In the genomic region with DNA sequence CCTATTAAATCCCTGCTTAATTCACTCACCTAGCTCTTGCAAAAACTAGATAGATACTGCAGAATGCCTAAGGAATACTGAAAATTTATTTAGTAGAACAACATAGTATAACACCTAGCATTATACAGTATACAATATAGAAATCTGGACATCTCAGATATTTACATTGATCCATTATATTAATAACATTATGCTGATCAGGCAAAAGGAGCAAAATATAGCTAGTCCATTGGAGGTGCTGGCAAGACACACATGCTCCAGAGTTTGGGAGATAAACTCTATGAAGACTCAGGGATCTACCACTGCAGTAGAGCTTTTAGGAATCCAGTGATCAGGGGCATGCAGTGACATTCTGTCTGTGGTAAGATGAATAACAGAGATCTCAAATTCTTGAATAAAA, we compare ENCODE assay signal across 23 cellular contexts.
"Had no signal": no experiment of that assay in that cellular context is flagged by ENCODE, and none has a peak within 500 bp of the region (broad histone marks: within the 10 kb centered on the region; RNA-seq: fewer than 3 reads in every experiment).

No MANE protein-coding gene starts in this region.

- H3K4me1 ChIP-seq: esophagus muscularis mucosa, foreskin keratinocyte, gastroesophageal sphincter, heart left ventricle, left lung, lower lobe of right lung had no signal

- H3K36me3 ChIP-seq: esophagus muscularis mucosa, gastroesophageal sphincter, heart left ventricle, left lung, lower lobe of right lung had no signal

- H2AFZ ChIP-seq: hepatocyte had no signal

- H3K79me2 ChIP-seq: hepatocyte had no signal

- H3K4me3 ChIP-seq: coronary artery, dorsolateral prefrontal cortex, esophagus muscularis mucosa, gastroesophageal sphincter, heart left ventricle, hepatocyte, left lung, lower lobe of right lung had no signal

- H3K9me3 ChIP-seq: esophagus muscularis mucosa, gastroesophageal sphincter, lower lobe of right lung had no signal

- H3K4me2 ChIP-seq: hepatocyte had no signal

- FAIRE-seq: colon, endothelial cell of umbilical vein had no signal

- H3K27ac ChIP-seq: coronary artery, dorsolateral prefrontal cortex, esophagus muscularis mucosa, foreskin keratinocyte, gastroesophageal sphincter, heart left ventricle, hepatocyte, left lung, lower lobe of right lung had no signal

- ATAC-seq: foreskin keratinocyte, gastroesophageal sphincter, heart left ventricle, left cardiac atrium, left lung, left ventricle myocardium superior, lower lobe of right lung had no signal

- H3K27me3 ChIP-seq: esophagus muscularis mucosa, gastroesophageal sphincter, heart left ventricle, hepatocyte, left lung had no signal

- DNase-seq: dermis blood vessel endothelial cell; dorsolateral prefrontal cortex; effector CD4-positive, alpha-beta T cell; effector memory CD4-positive, alpha-beta T cell; foreskin keratinocyte; heart left ventricle; hypothalamus; immature natural killer cell; islet precursor cell; kidney; kidney glomerular epithelial cell; left cardiac atrium; left lung; left ventricle myocardium superior; lower lobe of right lung; mesenchymal stem cell; midbrain had no signal
